ENCODE assay signal across 8 cellular contexts in the genomic region with DNA sequence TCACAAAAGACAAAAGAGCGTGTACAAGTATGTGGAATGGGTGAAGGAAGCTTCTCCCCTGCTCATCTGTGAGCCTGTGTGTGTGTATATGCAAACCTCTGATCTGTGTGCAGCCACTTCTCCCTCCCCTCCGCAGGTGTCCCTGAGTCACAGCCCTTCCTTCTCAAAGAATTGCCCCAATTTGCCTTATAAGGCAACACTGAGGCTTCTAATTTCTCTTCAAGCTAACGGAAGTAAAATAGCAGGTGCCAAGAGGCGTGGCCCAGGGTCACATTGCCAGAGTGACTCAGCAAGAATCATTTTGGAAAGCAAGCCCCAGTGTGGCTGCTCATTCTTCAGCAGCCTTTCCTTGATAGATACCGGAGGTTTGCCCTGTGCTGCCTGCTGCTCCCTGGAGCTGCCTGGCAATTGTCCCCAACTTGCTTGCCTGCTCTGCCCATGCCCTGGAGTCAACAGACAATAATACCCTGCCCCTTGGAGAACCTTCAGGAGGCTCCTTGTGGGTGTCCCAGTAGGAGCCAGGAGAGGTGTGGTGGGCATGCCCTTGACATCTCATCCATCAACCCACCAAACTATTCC. TPM values are rescaled to one million over a fixed set of nuclear protein-coding genes. Genes with fewer than 3 reads are reported as not detected.
DNase-seq lines count a peak whose midpoint lies in the region; ATAC-seq, FAIRE-seq and TF ChIP-seq lines count a peak whose summit lies in the region.

No MANE protein-coding gene starts in this region.

- POLR2A ChIA-PET in BJ (lab: Charles Lee): interaction anchor here (0.8 kb wide), 1 partner anchor 169 kb away, joined by 4 read pairs; no protein-coding TSS in a partner anchor
- POLR2A ChIA-PET in activated CD8-positive, alpha-beta T cell treated with anti-CD3 and anti-CD28 coated beads, Interleukin-2, amount 10 ng/mL, durations not matched to agents 7 days and 5 days (lab: Charles Lee): interaction anchor here (0.8 to 2.2 kb wide), 15 partner anchors 10 to 737 kb away, joined by 3 to 12 read pairs (median 3); partner anchors contain the start of genes APLF, ARHGAP25 and FBXO48

- H3K4me1 Mint-ChIP-seq in activated CD8-positive, alpha-beta T cell treated with anti-CD3 and anti-CD28 coated beads, Interleukin-2, amount 10 ng/mL, durations not matched to agents 7 days and 5 days (ENCODE audit: low read depth): peaks cover 33% of the 10 kb centered on the region

- ATAC-seq in GM19328 (IDR thresholded peaks at IDR 0.05; ENCODE audit: unreplicated experiment) (peak; percentile 96), HG03432 (IDR thresholded peaks at IDR 0.05; ENCODE audit: unreplicated experiment) (peak; percentile 94), pancreas (peak; percentile 93 to 96 (median 94))
- peak; percentile 92 for ATAC-seq in activated CD8-positive, alpha-beta T cell treated with anti-CD3 and anti-CD28 coated beads, Interleukin-2, amount 10 ng/mL, durations not matched to agents 7 days and 5 days

- TF ChIP-seq EP300 in esophagus muscularis mucosa (IDR thresholded peaks at IDR 0.05): no peak

- peaks cover 4% of the 10 kb centered on the region for H3K36me3 Mint-ChIP-seq in activated CD8-positive, alpha-beta T cell treated with anti-CD3 and anti-CD28 coated beads, Interleukin-2, amount 10 ng/mL, durations not matched to agents 7 days and 5 days (ENCODE audit: low read depth)

- peaks cover 4% of the 10 kb centered on the region for H3K9me3 Mint-ChIP-seq in activated CD8-positive, alpha-beta T cell treated with anti-CD3 and anti-CD28 coated beads, Interleukin-2, amount 10 ng/mL, durations not matched to agents 7 days and 5 days (ENCODE audit: insufficient read depth)

- 38% methylated on average over 5 of the region's 5 CpGs for WGBS in esophagus muscularis mucosa
- WGBS in pancreas, 2 donors: 21 to 29% methylated on average over 5 of the region's 5 CpGs

- peaks cover 0 to 4% (median 0%) of the 10 kb centered on the region in 4 donors for H3K9me3 ChIP-seq in esophagus muscularis mucosa
- H3K9me3 ChIP-seq in pancreas: no peaks in the 10 kb centered on the region

- TF ChIP-seq CTCF in BJ (IDR thresholded peaks at IDR 0.05; ENCODE audit: insufficient read depth, low read depth, low read length) (no peak), esophagus muscularis mucosa (IDR thresholded peaks at IDR 0.05) (no peak), pancreas (IDR thresholded peaks at IDR 0.05) (no peak)

- no peak for TF ChIP-seq POLR2A in esophagus muscularis mucosa (IDR thresholded peaks at IDR 0.05; ENCODE audit: low read depth)

- peak overlapping the region; percentile 30 for H3K4me3 Mint-ChIP-seq in activated CD8-positive, alpha-beta T cell treated with anti-CD3 and anti-CD28 coated beads, Interleukin-2, amount 10 ng/mL, durations not matched to agents 7 days and 5 days

- H3K4me1 ChIP-seq in esophagus muscularis mucosa: peaks cover 9 to 17% (median 15%) of the 10 kb centered on the region in 4 donors
- peaks cover 0 to 6% (median 0%) of the 10 kb centered on the region in 3 donors for H3K4me1 ChIP-seq in pancreas

- no peak for FAIRE-seq in pancreas (lab: Jason Lieb, UNC)

- H3K27me3 ChIP-seq in BJ (ENCODE audit: control insufficient read depth, insufficient read depth, low read length): no peaks in the 10 kb centered on the region; the same call in 1 of the 2 replicates
- H3K27me3 ChIP-seq in esophagus muscularis mucosa: no peaks in the 10 kb centered on the region
- H3K27me3 ChIP-seq in pancreas: no peaks in the 10 kb centered on the region

- peak overlapping the region; percentile 92 for H3K27ac Mint-ChIP-seq in activated CD8-positive, alpha-beta T cell treated with anti-CD3 and anti-CD28 coated beads, Interleukin-2, amount 10 ng/mL, durations not matched to agents 7 days and 5 days

- intact Hi-C loops in esophagus muscularis mucosa (cut with DNase I) (no loop called here), pancreas (cut with DNase I) (no loop called here)

- peaks cover 2% of the 10 kb centered on the region for H3K27me3 Mint-ChIP-seq in activated CD8-positive, alpha-beta T cell treated with anti-CD3 and anti-CD28 coated beads, Interleukin-2, amount 10 ng/mL, durations not matched to agents 7 days and 5 days (ENCODE audit: low read depth)

- H3K4me3 ChIP-seq in BJ (ENCODE audit: low read depth, low read length): no peak overlapping the region
- no peak overlapping the region for H3K4me3 ChIP-seq in esophagus muscularis mucosa
- H3K4me3 ChIP-seq in pancreas: no peak overlapping the region

- no peaks in the 10 kb centered on the region for H3K36me3 ChIP-seq in BJ (ENCODE audit: control insufficient read depth, insufficient read depth, low read length)
- no peaks in the 10 kb centered on the region for H3K36me3 ChIP-seq in esophagus muscularis mucosa
- H3K36me3 ChIP-seq in pancreas: no peaks in the 10 kb centered on the region

- DNase-seq in BJ (ENCODE audit: low read depth): peak; percentile 21
- peak; percentile 27 for DNase-seq in NCI-H774 (lab: John Stamatoyannopoulos, UW)
- DNase-seq in activated CD8-positive, alpha-beta T cell treated with anti-CD3 and anti-CD28 coated beads, Interleukin-2, amount 10 ng/mL, durations not matched to agents 7 days and 5 days: peak; percentile 91
- no peak for DNase-seq in esophagus muscularis mucosa (ENCODE audit: extremely low spot score)
- DNase-seq in pancreas: peak in 5 of 6 donors; percentile 64 to 82 (median 67)
- DNase-seq in ureter (ENCODE audit: low spot score): peak; percentile 88

- H3K27ac ChIP-seq in esophagus muscularis mucosa (replicated peaks in 1 of 4) (peak overlapping the region in 3 of 4 donors; percentile 20 to 34 (median 34)), pancreas (peak overlapping the region in 1 of 4 donors; percentile 42)

- CTCF ChIA-PET in BJ (lab: Yijun Ruan, JAX): interaction anchor here (1.2 to 6.3 kb wide), 16 partner anchors 10 to 445 kb away, joined by 3 to 97 read pairs (median 5); no protein-coding TSS in a partner anchor
- CTCF ChIA-PET in activated CD8-positive, alpha-beta T cell treated with anti-CD3 and anti-CD28 coated beads, Interleukin-2, amount 10 ng/mL, durations not matched to agents 7 days and 5 days (lab: Charles Lee): interaction anchor here (0.6 to 6.1 kb wide), 33 partner anchors 9 to 737 kb away, joined by 3 to 56 read pairs (median 6); partner anchors contain the start of genes ARHGAP25 and FBXO48

RNA-seq across cellular contexts. Expression of gene BMP10, which starts 37.3 kb away (rescaled TPM):
- not detected in 2 replicates for polyA plus RNA-seq in BJ (2011; rRNA removed)
- not detected in 2 replicates for polyA minus RNA-seq in BJ (2011; rRNA and poly(A)+ RNA removed)
- not detected for total RNA-seq in activated CD8-positive, alpha-beta T cell treated with anti-CD3 and anti-CD28 coated beads, Interleukin-2, amount 10 ng/mL, durations not matched to agents 7 days and 5 days
- not detected for total RNA-seq in esophagus muscularis mucosa
- total RNA-seq in pancreas: not detected
- not detected for polyA plus RNA-seq in pancreas
- not detected for total RNA-seq in ureter

RNA-seq across cellular contexts. Expression of gene GKN2, which starts 44.2 kb away (rescaled TPM):
- not detected in 2 replicates for polyA plus RNA-seq in BJ (2011; rRNA removed)
- polyA minus RNA-seq in BJ (2011; rRNA and poly(A)+ RNA removed): not detected in 2 replicates
- total RNA-seq in activated CD8-positive, alpha-beta T cell treated with anti-CD3 and anti-CD28 coated beads, Interleukin-2, amount 10 ng/mL, durations not matched to agents 7 days and 5 days: not detected
- total RNA-seq in esophagus muscularis mucosa: not detected
- total RNA-seq in pancreas: 1 to 10 TPM in 1 of 6 donors, not detected in 5; 1.6 TPM
- polyA plus RNA-seq in pancreas: under 1 TPM in 1 of 2 donors, not detected in 1; 0.07 TPM
- total RNA-seq in ureter: not detected
